Comparison of ENCODE assay signal across 8 cellular contexts in genomic region chr4:149980941-149981340, GRCh38.
DNase-seq lines count a peak whose midpoint lies in the region; ATAC-seq and TF ChIP-seq lines count a peak whose summit lies in the region.

No MANE protein-coding gene starts in this region.

- H3K4me3 ChIP-seq in AG09309 (ENCODE audit: control insufficient read depth, low read depth, low read length) (no peak overlapping the region), GM12875 (ENCODE audit: low read depth, low read length) (no peak overlapping the region), aorta (ENCODE audit: low read length in 2 of 2) (no peak overlapping the region)

- ATAC-seq in HG02798 (IDR thresholded peaks at IDR 0.05; ENCODE audit: poor library complexity, unreplicated experiment) = peak; percentile 86
- ATAC-seq in activated CD8-positive, alpha-beta memory T cell treated with anti-CD3 and anti-CD28 coated beads, Interleukin-2, amount 10 ng/mL, durations not matched to agents 7 days and 5 days = peak; percentile 47
- peak; percentile 70 for ATAC-seq in aorta (ENCODE audit: low FRiP score)

- intact Hi-C loops in aorta (cut with DNase I) = loop anchor here in 1 of 2 donors (5.0 kb wide), 1 partner anchor 886 kb away; no protein-coding TSS in a partner anchor

- H3K4me3 Mint-ChIP-seq in activated CD8-positive, alpha-beta memory T cell treated with anti-CD3 and anti-CD28 coated beads, Interleukin-2, amount 10 ng/mL, durations not matched to agents 7 days and 5 days = no peak overlapping the region
- H3K4me3 Mint-ChIP-seq in neural crest cell = no peak overlapping the region

- peaks cover 11% of the 10 kb centered on the region for H3K27me3 Mint-ChIP-seq in activated CD8-positive, alpha-beta memory T cell treated with anti-CD3 and anti-CD28 coated beads, Interleukin-2, amount 10 ng/mL, durations not matched to agents 7 days and 5 days
- H3K27me3 Mint-ChIP-seq in neural crest cell (ENCODE audit: low read depth) = no peaks in the 10 kb centered on the region

- TF ChIP-seq CTCF in AG09309 (IDR thresholded peaks at IDR 0.05; ENCODE audit: control insufficient read depth, insufficient read depth, low read depth, low read length, missing control alignments) (peak; percentile 84), GM12875 (IDR thresholded peaks at IDR 0.05; ENCODE audit: borderline replicate concordance, insufficient read depth, low read depth, low read length) (peak; percentile 67), neural crest cell (conservative IDR thresholded peaks at IDR 0.05) (peak; percentile 83)

- H3K4me1 ChIP-seq in aorta (ENCODE audit: control insufficient read depth in 1 of 2, insufficient read depth in 2 of 2, low read length in 2 of 2) = no peaks in the 10 kb centered on the region

- H3K27ac ChIP-seq in aorta (ENCODE audit: low read depth in 1 of 2, low read length in 2 of 2) = no peak overlapping the region

- H3K36me3 Mint-ChIP-seq in activated CD8-positive, alpha-beta memory T cell treated with anti-CD3 and anti-CD28 coated beads, Interleukin-2, amount 10 ng/mL, durations not matched to agents 7 days and 5 days = peaks cover 3% of the 10 kb centered on the region
- H3K36me3 Mint-ChIP-seq in neural crest cell (ENCODE audit: low read depth) = no peaks in the 10 kb centered on the region

- DNase-seq in AG09309 (ENCODE audit: low read depth) = no peak
- peak; percentile 10 for DNase-seq in NCI-H226
- peak; percentile 70 for DNase-seq in activated CD8-positive, alpha-beta memory T cell treated with anti-CD3 and anti-CD28 coated beads, Interleukin-2, amount 10 ng/mL, durations not matched to agents 7 days and 5 days
- DNase-seq in fibroblast of peridontal ligament (ENCODE audit: extremely low read depth) = peak; percentile 76
- DNase-seq in neural crest cell (ENCODE audit: low read depth, low spot score) = peak; percentile 62
- peak; percentile 52 to 71 for DNase-seq in aorta

- H3K27ac Mint-ChIP-seq in activated CD8-positive, alpha-beta memory T cell treated with anti-CD3 and anti-CD28 coated beads, Interleukin-2, amount 10 ng/mL, durations not matched to agents 7 days and 5 days = no peak overlapping the region
- H3K27ac Mint-ChIP-seq in neural crest cell (ENCODE audit: unreplicated experiment) = no peak overlapping the region

- peaks cover 0 to 2% of the 10 kb centered on the region in 2 donors for H3K36me3 ChIP-seq in aorta (ENCODE audit: control insufficient read depth in 1 of 2, insufficient read depth in 2 of 2, low read length in 1 of 2)

- no peaks in the 10 kb centered on the region for H3K9me3 ChIP-seq in aorta (ENCODE audit: control insufficient read depth, low read length)

- CTCF ChIA-PET in activated CD8-positive, alpha-beta memory T cell treated with anti-CD3 and anti-CD28 coated beads, Interleukin-2, amount 10 ng/mL, durations not matched to agents 7 days and 5 days (lab: Charles Lee) = interaction anchor here (0.6 to 1.0 kb wide), 3 partner anchors 16 to 886 kb away, joined by 3 to 5 read pairs (median 3); no protein-coding TSS in a partner anchor

- H3K27me3 ChIP-seq in aorta (ENCODE audit: control insufficient read depth in 1 of 2, insufficient read depth in 2 of 2, low read length in 1 of 2) = no peaks in the 10 kb centered on the region

- WGBS in aorta, 2 donors = 17 to 18% methylated on average over 6 of the region's 6 CpGs

- peaks cover 2% of the 10 kb centered on the region for H3K9me3 Mint-ChIP-seq in activated CD8-positive, alpha-beta memory T cell treated with anti-CD3 and anti-CD28 coated beads, Interleukin-2, amount 10 ng/mL, durations not matched to agents 7 days and 5 days (ENCODE audit: low read depth)
- no peaks in the 10 kb centered on the region for H3K9me3 Mint-ChIP-seq in neural crest cell

- peaks cover 11% of the 10 kb centered on the region for H3K4me1 Mint-ChIP-seq in activated CD8-positive, alpha-beta memory T cell treated with anti-CD3 and anti-CD28 coated beads, Interleukin-2, amount 10 ng/mL, durations not matched to agents 7 days and 5 days
- peaks cover 9% of the 10 kb centered on the region for H3K4me1 Mint-ChIP-seq in neural crest cell
